In genomic region chr18:63492851-63493250, GRCh38 we compare ENCODE assay signal across 15 cellular contexts. TPM values are rescaled to one million over a fixed set of nuclear protein-coding genes. Genes with fewer than 3 reads are reported as not detected.
A peak's percentile ranks its signal among the peaks of the same experiment; 100 is the strongest.
DNase-seq lines count a peak whose midpoint lies in the region; ATAC-seq and TF ChIP-seq lines count a peak whose summit lies in the region.
"Had no signal": no experiment of that assay in that cellular context is flagged by ENCODE, and none has a peak within 500 bp of the region (broad histone marks: within the 10 kb centered on the region; RNA-seq: fewer than 3 reads in every experiment).

No MANE protein-coding gene starts in this region.

- no peak overlapping the region for H3K4me3 ChIP-seq in mammary epithelial cell (replicated peaks in 1 of 3; ENCODE audit: insufficient read depth in 1 of 3, low read depth in 2 of 3, low read length in 3 of 3)
- no peak overlapping the region for H3K4me3 ChIP-seq in urinary bladder (ENCODE audit: low read depth, low read length)
- H3K4me3 ChIP-seq in gastroesophageal sphincter, result no peak overlapping the region
- H3K4me3 ChIP-seq: A549; BLaER1 treated with 17β-estradiol and CSF1 and Interleukin-3, amounts not matched to agents 10 nM and 100 nM had no signal

- H3K79me2 ChIP-seq in mammary epithelial cell (ENCODE audit: insufficient read depth, low read length), result peaks cover 92% of the 10 kb centered on the region

- H3K27ac ChIP-seq in mammary epithelial cell (ENCODE audit: insufficient read depth, low read depth, low read length), result no peak overlapping the region
- H3K27ac ChIP-seq in urinary bladder (ENCODE audit: low read depth), result peak overlapping the region; percentile 10
- H3K27ac ChIP-seq in gastroesophageal sphincter, result no peak overlapping the region
- H3K27ac ChIP-seq: A549; BLaER1 treated with 17β-estradiol and CSF1 and Interleukin-3, amounts not matched to agents 10 nM and 100 nM; HL-60 had no signal

- no peak overlapping the region for H2AFZ ChIP-seq in mammary epithelial cell (ENCODE audit: low read depth, low read length)

- H4K20me1 ChIP-seq in mammary epithelial cell (ENCODE audit: insufficient read depth, low read length), result peaks cover 13% of the 10 kb centered on the region
- H4K20me1 ChIP-seq: BLaER1 treated with 17β-estradiol and CSF1 and Interleukin-3, amounts not matched to agents 10 nM and 100 nM had no signal

- WGBS in mammary epithelial cell (ENCODE audit: low coverage, missing lambda C conversion rate), result 63% methylated on average over 1 of the region's 3 CpGs
- 74% methylated on average over 3 of the region's 3 CpGs for WGBS in urinary bladder
- WGBS in gastroesophageal sphincter (ENCODE audit: low coverage in 1 of 2), 2 donors, result 60 to 82% methylated on average over 3 of the region's 3 CpGs

- CTCF ChIA-PET in mammary epithelial cell (lab: Charles Lee; ENCODE audit: low non-redundant PET), result no interaction called here

- no peak for TF ChIP-seq CTCF in mammary epithelial cell (conservative IDR thresholded peaks at IDR 0.05 in 1 of 2, IDR thresholded peaks at IDR 0.05 in 1 of 2; ENCODE audit: extremely low read depth in 1 of 2, insufficient read depth in 1 of 2, low read depth in 1 of 2, low read length in 2 of 2)
- no peak for TF ChIP-seq CTCF in gastroesophageal sphincter (IDR thresholded peaks at IDR 0.05)

- DNase-seq in EH (ENCODE audit: low read depth) (peak; percentile 44), LHCN-M2 (ENCODE audit: low read depth) (peak; percentile 9), mammary epithelial cell (peak; percentile 6), COLO668 (lab: John Stamatoyannopoulos, UW; ENCODE audit: unreplicated experiment) (no peak), NCI-H345 (lab: John Stamatoyannopoulos, UW) (no peak)
- DNase-seq: Calu3; CD4-positive, CD25-positive, alpha-beta regulatory T cell; DMS79; EL had no signal

- intact Hi-C loops in mammary epithelial cell (cut with micrococcal nuclease), result no loop called here

- no peaks in the 10 kb centered on the region for H3K27me3 ChIP-seq in mammary epithelial cell (ENCODE audit: insufficient read depth, low read length)
- H3K27me3 ChIP-seq in gastroesophageal sphincter, result no peaks in the 10 kb centered on the region
- H3K27me3 ChIP-seq: BLaER1 treated with 17β-estradiol and CSF1 and Interleukin-3, amounts not matched to agents 10 nM and 100 nM had no signal

- H3K9ac ChIP-seq in mammary epithelial cell (ENCODE audit: insufficient read depth, low read length), result no peak overlapping the region
- H3K9ac ChIP-seq: BLaER1 treated with 17β-estradiol and CSF1 and Interleukin-3, amounts not matched to agents 10 nM and 100 nM had no signal

- no peak overlapping the region for H3K4me2 ChIP-seq in mammary epithelial cell (ENCODE audit: insufficient read depth, low read depth, low read length)
- H3K4me2 ChIP-seq: A549; BLaER1 treated with 17β-estradiol and CSF1 and Interleukin-3, amounts not matched to agents 10 nM and 100 nM had no signal

- H3K9me3 ChIP-seq in mammary epithelial cell (replicated peaks; ENCODE audit: insufficient read depth, low read length) (no peaks in the 10 kb centered on the region), gastroesophageal sphincter (no peaks in the 10 kb centered on the region)
- H3K9me3 ChIP-seq: A549 had no signal

- H3K4me1 ChIP-seq in mammary epithelial cell (ENCODE audit: insufficient read depth, low read length) (no peaks in the 10 kb centered on the region), urinary bladder (ENCODE audit: insufficient read depth) (no peaks in the 10 kb centered on the region), gastroesophageal sphincter (peaks cover 0 to 16% (median 0%) of the 10 kb centered on the region in 3 donors)
- H3K4me1 ChIP-seq: A549; BLaER1 treated with 17β-estradiol and CSF1 and Interleukin-3, amounts not matched to agents 10 nM and 100 nM had no signal

- TF ChIP-seq EP300 in gastroesophageal sphincter (IDR thresholded peaks at IDR 0.05), result no peak

- no TSS peak for BruUV-seq in mammary epithelial cell (replicated peaks; lab: Mats Ljungman, UMichigan)

- TF ChIP-seq POLR2A in gastroesophageal sphincter (IDR thresholded peaks at IDR 0.05), result no peak

- in situ Hi-C loops in mammary epithelial cell (cut with MboI; ENCODE audit: low sequenced_read_pairs in 2 of 2), result no loop called here

- H3K36me3 ChIP-seq in mammary epithelial cell (ENCODE audit: insufficient read depth, low read length), result peaks cover 79% of the 10 kb centered on the region
- no peaks in the 10 kb centered on the region for H3K36me3 ChIP-seq in urinary bladder (ENCODE audit: insufficient read depth)
- no peaks in the 10 kb centered on the region for H3K36me3 ChIP-seq in gastroesophageal sphincter
- H3K36me3 ChIP-seq: BLaER1 treated with 17β-estradiol and CSF1 and Interleukin-3, amounts not matched to agents 10 nM and 100 nM had no signal

- no peak for ATAC-seq in gastroesophageal sphincter
- ATAC-seq: A549 had no signal

- dilution Hi-C loops in mammary epithelial cell (cut with HindIII; ENCODE audit: low sequenced_read_pairs), result no loop called here

RNA-seq across cellular contexts. Expression of gene SERPINB5, which starts 16.1 kb away (rescaled TPM):
- total RNA-seq in LHCN-M2 (2014; rRNA removed) (not detected in 2 replicates), mammary epithelial cell (100 to 1,000 TPM; 428 to 490 TPM), urinary bladder (27.1 TPM), gastroesophageal sphincter (10 to 100 TPM in 1 of 4 donors, 1 to 10 TPM in 1, under 1 TPM in 1, not detected in 1; 0.13 to 11.5 (median 1.1) TPM)
- not detected for polyA plus RNA-seq in LHCN-M2 (2012)
- polyA plus RNA-seq in mammary epithelial cell (525 TPM), urinary bladder (5.6 TPM)
- 393 TPM for polyA minus RNA-seq in mammary epithelial cell
- total RNA-seq: CD4-positive, CD25-positive, alpha-beta regulatory T cell had no signal
- polyA plus RNA-seq: AG04450; CD4-positive, CD25-positive, alpha-beta regulatory T cell had no signal

RNA-seq across cellular contexts. Expression of gene SERPINB12, which starts 49.3 kb away (rescaled TPM):
- total RNA-seq in LHCN-M2 (2014; rRNA removed) (0.29 TPM in 1 of 2 replicates, not detected in the other), mammary epithelial cell (not detected), urinary bladder (not detected), gastroesophageal sphincter (not detected)
- 0.23 TPM for polyA plus RNA-seq in LHCN-M2 (2012)
- polyA plus RNA-seq in mammary epithelial cell (not detected), urinary bladder (not detected)
- polyA minus RNA-seq in mammary epithelial cell, result not detected
- total RNA-seq: Calu3; CD4-positive, CD25-positive, alpha-beta regulatory T cell had no signal
- polyA plus RNA-seq: A549; AG04450; CD4-positive, CD25-positive, alpha-beta regulatory T cell had no signal

Comparison
In these comparisons a context has a peak if more than half of its experiments do, and no peak if none do; other contexts are left out.
1. DNase-seq: peak in EH (single experiment), LHCN-M2 (single experiment) and mammary epithelial cell (single experiment); none in COLO668 (single experiment) and NCI-H345 (single experiment).
2. RNA of gene SERPINB5, which starts 16.1 kb away (total RNA-seq): 428 to 490 TPM in mammary epithelial cell; 27.1 TPM in urinary bladder (single experiment), 0.13 to 11.5 TPM in gastroesophageal sphincter and not detected in LHCN-M2; every median in the first group is over 10 times any median in the second.